ENCODE assay signal across 9 cellular contexts in the genomic region with DNA sequence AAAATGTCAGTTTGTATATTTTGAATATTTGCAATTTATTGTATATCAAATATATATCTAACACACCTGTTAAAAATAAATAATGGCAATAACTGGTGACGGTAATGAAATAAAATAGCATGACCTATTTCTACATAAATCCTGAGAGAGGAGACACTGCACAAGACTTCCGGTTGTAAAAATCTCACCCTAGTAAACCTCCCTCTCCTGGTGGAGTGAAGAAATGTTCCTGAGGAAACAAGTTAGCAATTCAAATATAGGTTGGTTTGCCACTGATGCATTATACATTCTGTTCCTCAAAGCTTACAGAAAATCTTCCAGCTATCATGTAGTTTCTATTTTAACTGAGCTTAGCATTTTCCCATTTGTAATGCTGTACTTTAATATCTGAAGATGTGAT.
DNase-seq lines count a peak whose midpoint lies in the region; ATAC-seq and TF ChIP-seq lines count a peak whose summit lies in the region.
"Had no signal": no experiment of that assay in that cellular context is flagged by ENCODE, and none has a peak within 500 bp of the region (broad histone marks: within the 10 kb centered on the region; RNA-seq: fewer than 3 reads in every experiment).

No MANE protein-coding gene starts in this region.

- CTCF ChIA-PET in RWPE1 (lab: Yijun Ruan, JAX) = no interaction called here

- DNase-seq in DMS114 treated with DMSO at 0.1 percent for 48 hours (lab: John Stamatoyannopoulos, UW; ENCODE audit: unreplicated experiment) = peak; percentile 8
- peak; percentile 47 for DNase-seq in Jurkat, Clone E6-1 (ENCODE audit: low read depth, low spot score)
- DNase-seq in RWPE1 (ENCODE audit: low spot score) = peak; percentile 22
- DNase-seq in iris pigment epithelial cell (ENCODE audit: low read depth) = peak; percentile 19
- DNase-seq in hippocampal formation (lab: John Stamatoyannopoulos, UW) = no peak
- no peak for DNase-seq in stimulated activated CD4-positive, alpha-beta T cell treated with anti-CD3 and anti-CD28 coated beads, Interleukin-4, amount 100 ng/mL, for 4 hours
- no peak for DNase-seq in left cardiac atrium
- DNase-seq: activated CD4-positive, alpha-beta T cell treated with anti-CD3 and anti-CD28 coated beads, Interleukin-2, amount 10 ng/mL, durations not matched to agents 7 days and 5 days had no signal

- intact Hi-C loops in left cardiac atrium (cut with DNase I) = no loop called here

- 0 out of 2 replicates have a peak, but pooled peaks have one; percentile 18 for TF ChIP-seq CTCF in RWPE1 (conservative IDR thresholded peaks at IDR 0.05; ENCODE audit: low read depth)

- POLR2A ChIA-PET in RWPE1 (lab: Yijun Ruan, JAX; ENCODE audit: low non-redundant PET) = no interaction called here

- H3K27ac ChIP-seq in RWPE1 = no peak overlapping the region

- ATAC-seq in HG03095 (IDR thresholded peaks at IDR 0.05; ENCODE audit: unreplicated experiment) (no peak), left cardiac atrium (no peak)

- no peak overlapping the region for H3K4me3 ChIP-seq in Jurkat, Clone E6-1 (ENCODE audit: low read length)

Comparison
In these comparisons a context has a peak if more than half of its experiments do, and no peak if none do; other contexts are left out.
1. DNase-seq: peak in DMS114 treated with DMSO at 0.1 percent for 48 hours (single experiment), Jurkat, Clone E6-1 (single experiment), RWPE1 (single experiment) and iris pigment epithelial cell (single experiment); none in hippocampal formation (0 of 2), stimulated activated CD4-positive, alpha-beta T cell treated with anti-CD3 and anti-CD28 coated beads, Interleukin-4, amount 100 ng/mL, for 4 hours (0 of 2) and left cardiac atrium (single experiment).